Comparison of ENCODE assay signal across 11 cellular contexts in the genomic region with DNA sequence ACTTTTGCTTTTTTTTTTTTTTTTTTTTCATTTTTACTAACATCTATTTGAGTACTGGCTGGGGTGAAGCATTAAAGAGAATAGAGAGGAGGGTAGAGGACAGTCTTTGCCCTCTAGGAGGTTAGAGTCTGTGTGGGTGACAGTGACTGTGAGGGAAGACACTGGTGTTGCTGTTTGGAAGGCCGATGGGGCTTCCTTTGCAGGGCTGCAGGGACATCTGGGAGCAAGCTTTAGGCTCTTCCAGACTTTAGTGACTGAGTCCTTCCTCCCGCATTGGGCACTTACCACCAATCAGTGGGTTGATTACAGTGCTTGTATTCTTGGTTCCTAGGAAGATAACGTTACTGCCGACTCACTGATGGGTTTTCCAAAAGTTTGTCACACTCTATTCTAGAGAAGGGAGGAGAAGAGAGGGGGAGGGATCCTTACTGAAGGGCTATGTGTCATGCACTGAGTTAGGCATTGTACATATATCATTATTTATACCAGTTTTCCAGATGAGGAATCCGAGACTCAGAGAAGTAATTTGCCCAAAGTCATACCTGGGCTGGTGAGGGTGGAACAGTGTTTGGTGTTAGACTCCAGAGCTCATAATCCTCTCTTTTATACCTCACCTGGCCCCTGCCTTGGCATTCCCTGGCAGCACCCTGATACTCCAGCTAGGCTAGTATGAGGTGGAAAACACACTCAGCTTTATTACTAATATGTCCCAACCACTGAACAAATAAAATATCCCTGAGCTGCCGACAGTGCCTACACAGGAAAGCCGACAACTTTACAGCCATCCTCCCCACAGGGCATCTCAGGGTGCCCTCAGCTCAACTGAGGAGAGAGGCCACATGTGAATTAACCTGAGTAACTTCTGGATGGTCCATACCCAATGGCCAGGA. TPM values are rescaled to one million over a fixed set of nuclear protein-coding genes. Genes with fewer than 3 reads are reported as not detected.
A peak's percentile ranks its signal among the peaks of the same experiment; 100 is the strongest.
DNase-seq lines count a peak whose midpoint lies in the region; ATAC-seq and TF ChIP-seq lines count a peak whose summit lies in the region.
"Had no signal": no experiment of that assay in that cellular context is flagged by ENCODE, and none has a peak within 500 bp of the region (broad histone marks: within the 10 kb centered on the region; RNA-seq: fewer than 3 reads in every experiment).

No MANE protein-coding gene starts in this region.

- no peak for DNase-seq in activated naive CD8-positive, alpha-beta T cell treated with anti-CD3 and anti-CD28 coated beads, Interleukin-2, amount 50 U/mL, for 24 hours
- DNase-seq in LHCN-M2 (ENCODE audit: low read depth) (peak; percentile 55), spleen (no peak), NCI-H146 treated with DMSO at 0.1 percent for 48 hours (lab: John Stamatoyannopoulos, UW; ENCODE audit: unreplicated experiment) (no peak), NCI-H524 treated with DMSO at 0.1 percent for 48 hours (lab: John Stamatoyannopoulos, UW) (no peak), NOMO-1 treated with dmso at 0.1 percent for 144 hours (lab: John Stamatoyannopoulos, UW; ENCODE audit: unreplicated experiment) (no peak)

- WGBS in spleen, 5 donors = 63 to 81% (median 72%) methylated on average over 7 of the region's 7 CpGs

- H3K27me3 Mint-ChIP-seq in activated naive CD8-positive, alpha-beta T cell = no peaks in the 10 kb centered on the region
- peaks cover 8% of the 10 kb centered on the region for H3K27me3 Mint-ChIP-seq in activated naive CD8-positive, alpha-beta T cell treated with anti-CD3 and anti-CD28 coated beads, Interleukin-2, amount 50 U/mL, for 24 hours
- peaks cover 2% of the 10 kb centered on the region for H3K27me3 Mint-ChIP-seq in dendritic cell treated with granulocyte-macrophage colony-stimulating factor and Interleukin-4, amounts not matched to agents 40 ng/mL and 50 ng/mL, for 4 days

- peak overlapping the region in 5 of 8 donors; percentile 8 to 87 (median 69) for H3K4me3 ChIP-seq in spleen

- H3K4me3 Mint-ChIP-seq in activated naive CD8-positive, alpha-beta T cell = peak overlapping the region; percentile 65
- H3K4me3 Mint-ChIP-seq in activated naive CD8-positive, alpha-beta T cell treated with anti-CD3 and anti-CD28 coated beads, Interleukin-2, amount 50 U/mL, for 24 hours = no peak overlapping the region
- H3K4me3 Mint-ChIP-seq in dendritic cell treated with granulocyte-macrophage colony-stimulating factor and Interleukin-4, amounts not matched to agents 40 ng/mL and 50 ng/mL, for 4 days = peak overlapping the region; percentile 45

- H3K9me3 Mint-ChIP-seq in activated naive CD8-positive, alpha-beta T cell (ENCODE audit: low read depth) = no peaks in the 10 kb centered on the region
- no peaks in the 10 kb centered on the region for H3K9me3 Mint-ChIP-seq in activated naive CD8-positive, alpha-beta T cell treated with anti-CD3 and anti-CD28 coated beads, Interleukin-2, amount 50 U/mL, for 24 hours
- H3K9me3 Mint-ChIP-seq in dendritic cell treated with granulocyte-macrophage colony-stimulating factor and Interleukin-4, amounts not matched to agents 40 ng/mL and 50 ng/mL, for 4 days = no peaks in the 10 kb centered on the region

- TF ChIP-seq CTCF in spleen (IDR thresholded peaks at IDR 0.05 in 8 of 11, conservative IDR thresholded peaks at IDR 0.05 in 3 of 11) = no peak

- H3K36me3 Mint-ChIP-seq in activated naive CD8-positive, alpha-beta T cell = peaks cover 3% of the 10 kb centered on the region
- H3K36me3 Mint-ChIP-seq in activated naive CD8-positive, alpha-beta T cell treated with anti-CD3 and anti-CD28 coated beads, Interleukin-2, amount 50 U/mL, for 24 hours (ENCODE audit: low read depth) = peaks cover 2% of the 10 kb centered on the region
- peaks cover 10% of the 10 kb centered on the region for H3K36me3 Mint-ChIP-seq in dendritic cell treated with granulocyte-macrophage colony-stimulating factor and Interleukin-4, amounts not matched to agents 40 ng/mL and 50 ng/mL, for 4 days (ENCODE audit: low read depth)

- intact Hi-C loops in dendritic cell treated with granulocyte-macrophage colony-stimulating factor and Interleukin-4, amounts not matched to agents 40 ng/mL and 50 ng/mL, for 4 days (cut with micrococcal nuclease) = loop anchor here (2.0 to 5.0 kb wide), 3 partner anchors 49 to 215 kb away; no protein-coding TSS in a partner anchor
- intact Hi-C loops in spleen (cut with DNase I; ENCODE audit: low total_unique reads) = loop anchor here (10.0 kb wide), 1 partner anchor 67 kb away; no protein-coding TSS in a partner anchor

- H3K4me1 ChIP-seq in spleen = peaks cover 0 to 67% (median 24%) of the 10 kb centered on the region in 6 donors
- H3K4me1 ChIP-seq: ascending aorta, testis had no signal

- H3K9me3 ChIP-seq in spleen = peaks cover 0 to 6% (median 0%) of the 10 kb centered on the region in 8 donors
- H3K9me3 ChIP-seq: ascending aorta, testis had no signal

- TF ChIP-seq POLR2A in spleen (IDR thresholded peaks at IDR 0.05) = no peak

- no peak overlapping the region for H3K27ac Mint-ChIP-seq in activated naive CD8-positive, alpha-beta T cell
- H3K27ac Mint-ChIP-seq in activated naive CD8-positive, alpha-beta T cell treated with anti-CD3 and anti-CD28 coated beads, Interleukin-2, amount 50 U/mL, for 24 hours = no peak overlapping the region
- peak overlapping the region; percentile 72 for H3K27ac Mint-ChIP-seq in dendritic cell treated with granulocyte-macrophage colony-stimulating factor and Interleukin-4, amounts not matched to agents 40 ng/mL and 50 ng/mL, for 4 days

- peak overlapping the region in 5 of 8 donors; percentile 11 to 88 (median 83) for H3K27ac ChIP-seq in spleen
- H3K27ac ChIP-seq: testis, VCaP had no signal

- H3K27me3 ChIP-seq in spleen (replicated peaks in 1 of 7) = peaks cover 0 to 9% (median 0%) of the 10 kb centered on the region in 7 donors
- H3K27me3 ChIP-seq: ascending aorta, testis had no signal

- no peak for ATAC-seq in activated naive CD8-positive, alpha-beta T cell treated with anti-CD3 and anti-CD28 coated beads, Interleukin-2, amount 50 U/mL, for 24 hours

- H3K36me3 ChIP-seq in spleen = peaks cover 0 to 7% (median 0%) of the 10 kb centered on the region in 6 donors
- H3K36me3 ChIP-seq: ascending aorta had no signal

- H3K4me1 Mint-ChIP-seq in activated naive CD8-positive, alpha-beta T cell (ENCODE audit: low read depth) = peaks cover 28% of the 10 kb centered on the region
- peaks cover 37% of the 10 kb centered on the region for H3K4me1 Mint-ChIP-seq in activated naive CD8-positive, alpha-beta T cell treated with anti-CD3 and anti-CD28 coated beads, Interleukin-2, amount 50 U/mL, for 24 hours
- H3K4me1 Mint-ChIP-seq in dendritic cell treated with granulocyte-macrophage colony-stimulating factor and Interleukin-4, amounts not matched to agents 40 ng/mL and 50 ng/mL, for 4 days (ENCODE audit: low read depth) = peaks cover 45% of the 10 kb centered on the region

RNA-seq across cellular contexts. Expression of a gene that starts 3.8 kb away (rescaled TPM):
- total RNA-seq in LHCN-M2 (2014; rRNA removed) (8.8 and 11.2 TPM in 2 replicates), spleen (10 to 100 TPM; 14.6 to 43.9 (median 29.2) TPM)
- 4.8 TPM for polyA plus RNA-seq in LHCN-M2 (2012)
- 1 to 10 TPM; 2.0 to 5.2 (median 2.9) TPM for polyA plus RNA-seq in spleen

RNA-seq across cellular contexts. Expression of a gene that starts 32.1 kb away (rescaled TPM):
- 2.2 and 6.9 TPM in 2 replicates for total RNA-seq in LHCN-M2 (2014; rRNA removed)
- polyA plus RNA-seq in LHCN-M2 (2012) = 1.1 TPM
- 10 to 100 TPM in 2 of 7 donors, 1 to 10 TPM in 5; 4.2 to 10.7 (median 6.7) TPM for total RNA-seq in spleen
- 1 to 10 TPM in 1 of 3 donors, under 1 TPM in 2; 0.77 to 1.1 (median 0.80) TPM for polyA plus RNA-seq in spleen
